Comparison of ENCODE assay signal across 27 cellular contexts in genomic region chr9:98894766-98895165, GRCh38. TPM values are rescaled to one million over a fixed set of nuclear protein-coding genes. Genes with fewer than 3 reads are reported as not detected.
"Had no signal": no experiment of that assay in that cellular context is flagged by ENCODE, and none has a peak within 500 bp of the region (broad histone marks: within the 10 kb centered on the region; RNA-seq: fewer than 3 reads in every experiment).

No MANE protein-coding gene starts in this region.

- H3K4me3 ChIP-seq: pancreas, prostate gland, right lobe of liver, sigmoid colon, stomach, suprapubic skin, testis, tibial artery, transverse colon, upper lobe of right lung, uterus had no signal

- ATAC-seq: naive thymus-derived CD8-positive, alpha-beta T cell; natural killer cell treated with Interleukin-12 subunit alpha and Interleukin-12 subunit beta and Interleukin-15 and Interleukin-18, amount 100 ng/mL, for 72 hours; pancreas; right cardiac atrium; right lobe of liver; stimulated activated effector memory CD8-positive, alpha-beta T cell treated with anti-CD3 and anti-CD28 coated beads, Interleukin-12 subunit alpha, Interleukin-12 subunit beta, amount 100 ng/mL, for 72 hours; stimulated activated naive B cell treated with anti-CD40 and anti-IgM and Interleukin-4, amounts not matched to agents 10 μg/mL and 1 μg/mL and 100 μg/mL, for 72 hours; upper lobe of right lung had no signal

- H3K4me1 ChIP-seq: prostate gland, right lobe of liver, testis, upper lobe of right lung, uterus had no signal

- H3K9me3 ChIP-seq: neutrophil, pancreas, prostate gland, right lobe of liver, sigmoid colon, suprapubic skin, testis, upper lobe of right lung, uterus had no signal

- H3K36me3 ChIP-seq: neutrophil, pancreas, prostate gland, right lobe of liver, sigmoid colon, stomach, suprapubic skin, tibial artery, transverse colon, upper lobe of right lung, uterus had no signal

- DNase-seq: naive thymus-derived CD8-positive, alpha-beta T cell; nephron progenitor cell; nucleus accumbens; pancreas; retina; right cardiac atrium; right lobe of liver; sigmoid colon; stimulated activated CD4-positive, alpha-beta T cell treated with anti-CD3 and anti-CD28 coated beads, Interleukin-15, amount 100 ng/mL, for 24 hours; stimulated activated CD4-positive, alpha-beta T cell treated with anti-CD3 and anti-CD28 coated beads, Interleukin-2, amount 100 ng/mL, for 24 hours; stimulated activated CD4-positive, alpha-beta T cell treated with anti-CD3 and anti-CD28 coated beads, Interleukin-2, amount 100 ng/mL, for 48 hours; stimulated activated CD4-positive, alpha-beta T cell treated with anti-CD3 and anti-CD28 coated beads, Interleukin-4, amount 100 ng/mL, for 24 hours; stimulated activated naive B cell treated with anti-CD40 and anti-IgM and Interleukin-4, amounts not matched to agents 10 μg/mL and 1 μg/mL and 100 μg/mL, for 72 hours; stimulated activated naive CD4-positive, alpha-beta T cell treated with Interleukin-2 at 50 U/mL for 16 hours; stomach; substantia nigra; testis; tibial artery; transverse colon; upper lobe of right lung; uterus had no signal

- H3K27ac ChIP-seq: neutrophil, pancreas, prostate gland, right lobe of liver, sigmoid colon, suprapubic skin, testis, tibial artery, transverse colon, upper lobe of right lung, uterus had no signal

- H3K27me3 ChIP-seq: pancreas, right lobe of liver, sigmoid colon, stomach, suprapubic skin, testis, tibial artery, transverse colon, upper lobe of right lung, uterus had no signal

RNA-seq across cellular contexts. Expression of gene COL15A1, which starts 48.9 kb away (rescaled TPM):
- total RNA-seq: naive thymus-derived CD8-positive, alpha-beta T cell; pulmonary artery endothelial cell had no signal
- polyA plus RNA-seq: naive thymus-derived CD8-positive, alpha-beta T cell had no signal
